ENCODE assay signal across 11 cellular contexts in the genomic region with DNA sequence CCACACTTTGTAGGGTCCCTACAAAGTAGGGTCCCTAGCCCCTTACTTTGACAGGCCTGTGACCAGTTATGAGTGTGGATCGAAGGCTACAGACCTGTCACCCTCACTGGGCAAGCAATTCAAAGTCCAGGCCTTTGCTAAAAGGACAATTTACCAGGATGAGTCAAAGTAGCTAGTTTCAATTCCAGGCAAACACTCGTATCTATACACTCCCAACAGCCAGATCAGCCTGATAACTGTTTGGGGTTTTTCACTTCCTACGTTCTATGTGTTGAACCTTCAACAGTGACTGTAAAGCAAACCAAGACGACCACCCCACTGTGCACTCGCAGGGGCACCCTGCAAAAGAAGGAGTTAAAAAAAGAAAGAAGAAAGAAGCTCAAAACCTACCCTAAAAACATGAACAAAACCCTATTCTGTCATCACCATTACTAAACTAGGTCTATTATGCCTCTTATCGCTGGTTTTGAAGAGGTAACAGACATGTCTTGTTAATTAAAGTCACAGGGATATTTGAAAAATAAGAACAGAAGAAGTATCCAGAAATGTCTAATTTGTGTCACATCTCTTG.
DNase-seq lines count a peak whose midpoint lies in the region; ATAC-seq and TF ChIP-seq lines count a peak whose summit lies in the region.
"Had no signal": no experiment of that assay in that cellular context is flagged by ENCODE, and none has a peak within 500 bp of the region (broad histone marks: within the 10 kb centered on the region; RNA-seq: fewer than 3 reads in every experiment).

No MANE protein-coding gene starts in this region.

- no peak overlapping the region for H3K9ac ChIP-seq in BLaER1

- H4K20me1 ChIP-seq in BLaER1: peaks cover 40% of the 10 kb centered on the region

- H3K9me3 ChIP-seq in BLaER1: no peaks in the 10 kb centered on the region
- H3K9me3 ChIP-seq in muscle layer of duodenum (ENCODE audit: control insufficient read depth in 1 of 2, low read length in 2 of 2): no peaks in the 10 kb centered on the region

- H3K4me3 ChIP-seq in BLaER1: no peak overlapping the region
- H3K4me3 ChIP-seq in muscle layer of duodenum (ENCODE audit: low read depth in 1 of 2, low read length in 2 of 2): peak overlapping the region; percentile 86 to 95

- peaks cover 39% of the 10 kb centered on the region for H3K4me1 ChIP-seq in BLaER1
- peaks cover 0 to 13% of the 10 kb centered on the region in 2 donors for H3K4me1 ChIP-seq in muscle layer of duodenum (ENCODE audit: control insufficient read depth in 1 of 2, insufficient read depth in 2 of 2, low read length in 2 of 2)

- no peak for TF ChIP-seq CTCF in GM20000 (IDR thresholded peaks at IDR 0.05; ENCODE audit: extremely low read depth, missing control alignments)

- peaks cover 18% of the 10 kb centered on the region for H3K36me3 ChIP-seq in BLaER1
- peaks cover 0 to 5% of the 10 kb centered on the region in 2 donors for H3K36me3 ChIP-seq in muscle layer of duodenum (ENCODE audit: control insufficient read depth in 1 of 2, insufficient read depth in 2 of 2, low read length in 2 of 2)

- no peak for ATAC-seq in HG02840 (IDR thresholded peaks at IDR 0.05; ENCODE audit: low FRiP score, unreplicated experiment)
- no peak for ATAC-seq in GM21737 (IDR thresholded peaks at IDR 0.05; ENCODE audit: unreplicated experiment)

- no peaks in the 10 kb centered on the region for H3K27me3 ChIP-seq in BLaER1
- H3K27me3 ChIP-seq in muscle layer of duodenum (ENCODE audit: low read depth, low read length): no peaks in the 10 kb centered on the region

- H3K4me2 ChIP-seq in BLaER1: peak overlapping the region; percentile 98

- DNase-seq in GM20000 (ENCODE audit: low spot score) (peak; percentile 32), NCI-H1048 (lab: John Stamatoyannopoulos, UW) (no peak), NCI-H1417 treated with DMSO at 0.1 percent for 48 hours (lab: John Stamatoyannopoulos, UW) (no peak)
- DNase-seq: activated naive CD4-positive, alpha-beta T cell treated with anti-CD3 and anti-CD28 coated beads, Interleukin-2, amount 10 ng/mL, durations not matched to agents 7 days and 5 days; NCI-H1417; nucleus accumbens had no signal

- H3K27ac ChIP-seq in BLaER1: no peak overlapping the region
- peak overlapping the region; percentile 77 for H3K27ac ChIP-seq in angular gyrus (ENCODE audit: low read depth, low read length)
- peak overlapping the region; percentile 67 for H3K27ac ChIP-seq in muscle layer of duodenum (ENCODE audit: low read length)
